ENCODE assay signal across 8 cellular contexts in genomic region chr12:110109037-110109836, GRCh38. TPM values are rescaled to one million over a fixed set of nuclear protein-coding genes. Genes with fewer than 3 reads are reported as not detected.
DNase-seq lines count a peak whose midpoint lies in the region; ATAC-seq and TF ChIP-seq lines count a peak whose summit lies in the region.

No MANE protein-coding gene starts in this region.

- DNase-seq in GM04504 (ENCODE audit: low read depth) (peak; percentile 100), WERI-Rb-1 (peak; percentile 54), heart left ventricle (peak; percentile 58 to 88 (median 75)), retinal pigment epithelial cell (ENCODE audit: low read depth) (peak; percentile 98), NCI-H1694 (lab: John Stamatoyannopoulos, UW) (no peak)
- DNase-seq in stimulated activated naive CD4-positive, alpha-beta T cell treated with Interleukin-2 at 50 U/mL for 16 hours (lab: John Stamatoyannopoulos, UW): no peak

- peaks cover 0 to 34% (median 26%) of the 10 kb centered on the region in 12 donors for H3K4me1 ChIP-seq in heart left ventricle

- H3K9me3 ChIP-seq in WERI-Rb-1 (ENCODE audit: severe bottlenecking): peaks cover 2% of the 10 kb centered on the region
- H3K9me3 ChIP-seq in heart left ventricle: no peaks in the 10 kb centered on the region

- H3K27me3 ChIP-seq in WERI-Rb-1 (ENCODE audit: insufficient read depth, low read depth, severe bottlenecking): no peaks in the 10 kb centered on the region
- no peaks in the 10 kb centered on the region for H3K27me3 ChIP-seq in heart left ventricle

- H3K27ac ChIP-seq in WERI-Rb-1: peak overlapping the region; percentile 70
- peak overlapping the region; percentile 71 to 91 (median 80) for H3K27ac ChIP-seq in heart left ventricle

- H3K4me3 ChIP-seq in WERI-Rb-1 (ENCODE audit: low read depth, low read length) (no peak overlapping the region; the same call in 1 of the 2 replicates), heart left ventricle (peak overlapping the region in 3 of 12 donors; percentile 1 to 15 (median 4)), retinal pigment epithelial cell (ENCODE audit: low read length) (peak overlapping the region; percentile 37)

- WGBS in heart left ventricle, 4 donors: 12 to 23% (median 20%) methylated on average over 13 of the region's 13 CpGs

- TF ChIP-seq POLR2A in heart left ventricle (IDR thresholded peaks at IDR 0.05): no peak

- intact Hi-C loops in heart left ventricle (cut with DNase I): loop anchor here in 6 of 10 donors (5.0 to 10.0 kb wide), 7 partner anchors 66 to 216 kb away; partner anchors contain the start of gene ATP2A2 (in 5 of the 6)

- ATAC-seq in heart left ventricle (peak; percentile 82 to 90 (median 89)), GM21447 (IDR thresholded peaks at IDR 0.05; ENCODE audit: unreplicated experiment) (no peak), HG03378 (IDR thresholded peaks at IDR 0.05; ENCODE audit: unreplicated experiment) (no peak)

- H3K36me3 ChIP-seq in WERI-Rb-1 (no peaks in the 10 kb centered on the region), heart left ventricle (no peaks in the 10 kb centered on the region)

- TF ChIP-seq CTCF in WERI-Rb-1 (IDR thresholded peaks at IDR 0.05; ENCODE audit: low read depth, low read length) (no peak), heart left ventricle (IDR thresholded peaks at IDR 0.05) (no peak), retinal pigment epithelial cell (conservative IDR thresholded peaks at IDR 0.05; ENCODE audit: low read depth, low read length) (no peak)

RNA-seq across cellular contexts. Expression of gene IFT81, which starts 14.9 kb away (rescaled TPM):
- total RNA-seq in heart left ventricle: 1 to 10 TPM; 6.1 to 9.8 (median 8.9) TPM
- polyA plus RNA-seq in heart left ventricle: 1 to 10 TPM; 4.3 to 6.7 TPM

Comparison
In these comparisons a context has a peak if more than half of its experiments do, and no peak if none do; other contexts are left out.
1. DNase-seq: peak in GM04504 (single experiment), WERI-Rb-1 (single experiment), heart left ventricle (5 of 5) and retinal pigment epithelial cell (single experiment); none in stimulated activated naive CD4-positive, alpha-beta T cell treated with Interleukin-2 at 50 U/mL for 16 hours (single experiment) and NCI-H1694 (single experiment).
2. ATAC-seq: peak in heart left ventricle (4 of 4); none in GM21447 (single experiment) and HG03378 (single experiment).